Comparison of ENCODE assay signal across 32 cellular contexts in the genomic region with DNA sequence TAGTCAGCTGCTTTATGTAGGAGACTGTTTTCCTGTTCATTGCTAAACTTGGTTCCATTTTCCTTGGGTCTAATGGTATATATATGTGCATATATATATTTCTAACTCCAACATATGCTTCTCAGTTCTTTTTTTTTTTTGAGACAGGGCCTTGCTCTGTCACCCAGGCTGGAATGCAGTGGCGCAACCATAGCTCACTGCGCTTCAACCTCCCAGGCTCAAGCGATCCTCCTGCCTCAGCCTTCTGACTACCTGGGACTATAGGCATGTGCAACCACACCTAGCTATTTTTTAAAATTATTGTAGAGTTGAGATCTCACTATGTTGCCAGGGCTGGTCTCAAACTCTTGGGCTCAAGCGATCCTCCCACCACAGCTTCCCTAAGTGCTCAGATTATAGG. TPM values are rescaled to one million over a fixed set of nuclear protein-coding genes. Genes with fewer than 3 reads are reported as not detected.
"Had no signal": no experiment of that assay in that cellular context is flagged by ENCODE, and none has a peak within 500 bp of the region (broad histone marks: within the 10 kb centered on the region; RNA-seq: fewer than 3 reads in every experiment).

No MANE protein-coding gene starts in this region.

- FAIRE-seq: colon, endometrium, endothelial cell of umbilical vein, frontal cortex had no signal

- DNase-seq: colonic mucosa; cortex of kidney; dermis blood vessel endothelial cell; dorsolateral prefrontal cortex; effector CD4-positive, alpha-beta T cell; effector CD8-positive, alpha-beta T cell; effector memory CD4-positive, alpha-beta T cell; effector memory CD8-positive, alpha-beta T cell; endodermal cell; erythroblast; esophagus squamous epithelium; foreskin fibroblast; foreskin keratinocyte; foreskin melanocyte; gastrocnemius medialis; glutamatergic neuron; head of caudate nucleus; heart left ventricle; heart right ventricle had no signal

- H3K27ac ChIP-seq: colonic mucosa, coronary artery, dorsolateral prefrontal cortex, epithelial cell of prostate, esophagus muscularis mucosa, esophagus squamous epithelium, foreskin keratinocyte, gastrocnemius medialis, gastroesophageal sphincter, heart left ventricle, heart right ventricle had no signal

- H3K9me3 ChIP-seq: colonic mucosa, gastrocnemius medialis, gastroesophageal sphincter had no signal

- H3K36me3 ChIP-seq: colonic mucosa, esophagus muscularis mucosa, esophagus squamous epithelium, gastrocnemius medialis, gastroesophageal sphincter, heart left ventricle, heart right ventricle had no signal

- H3K4me1 ChIP-seq: colonic mucosa, esophagus muscularis mucosa, esophagus squamous epithelium, foreskin keratinocyte, gastroesophageal sphincter, heart right ventricle had no signal

- ATAC-seq: effector memory CD8-positive, alpha-beta T cell; esophagus mucosa; foreskin keratinocyte; gastrocnemius medialis; gastroesophageal sphincter; heart left ventricle; heart right ventricle had no signal

- H3K27me3 ChIP-seq: colonic mucosa, dorsolateral prefrontal cortex, esophagus muscularis mucosa, esophagus squamous epithelium, foreskin keratinocyte, gastrocnemius medialis, gastroesophageal sphincter, heart left ventricle, heart right ventricle had no signal

- H3K4me3 ChIP-seq: colonic mucosa, coronary artery, dorsolateral prefrontal cortex, esophagus muscularis mucosa, esophagus squamous epithelium, gastrocnemius medialis, gastroesophageal sphincter, heart left ventricle, heart right ventricle had no signal

RNA-seq across cellular contexts. Expression of gene STPG4, which starts 22.1 kb away (rescaled TPM):
- total RNA-seq: dermis blood vessel endothelial cell, epithelial cell of proximal tubule, esophagus muscularis mucosa, esophagus squamous epithelium, glomerular endothelial cell had no signal
- polyA plus RNA-seq: endothelial cell of umbilical vein, esophagus, fibroblast of lung, foreskin keratinocyte, heart left ventricle had no signal
